ENCODE assay signal across 9 cellular contexts in genomic region chr3:16372362-16373269, GRCh38.
DNase-seq lines count a peak whose midpoint lies in the region; ATAC-seq and TF ChIP-seq lines count a peak whose summit lies in the region.
"Had no signal": no experiment of that assay in that cellular context is flagged by ENCODE, and none has a peak within 500 bp of the region (broad histone marks: within the 10 kb centered on the region; RNA-seq: fewer than 3 reads in every experiment).

No MANE protein-coding gene starts in this region.

- H3K27me3 ChIP-seq in Karpas-422 (ENCODE audit: low read length): no peaks in the 10 kb centered on the region
- H3K27me3 ChIP-seq in suprapubic skin: no peaks in the 10 kb centered on the region

- 65% methylated on average over 12 of the region's 12 CpGs for WGBS in suprapubic skin

- H3K27ac ChIP-seq in Karpas-422 (ENCODE audit: low read length) (peak overlapping the region; percentile 98), suprapubic skin (peak overlapping the region; percentile 61)

- no peaks in the 10 kb centered on the region for H3K9me2 ChIP-seq in Karpas-422 (replicated peaks; ENCODE audit: insufficient read depth, low read length)

- H3K9me3 ChIP-seq in Karpas-422 (ENCODE audit: low read length) (no peaks in the 10 kb centered on the region), suprapubic skin (no peaks in the 10 kb centered on the region)

- peaks cover 32% of the 10 kb centered on the region for H3K36me3 ChIP-seq in Karpas-422 (ENCODE audit: insufficient read depth, low read length)
- peaks cover 2% of the 10 kb centered on the region for H3K36me3 ChIP-seq in suprapubic skin

- peaks cover 100% of the 10 kb centered on the region for H3K4me1 ChIP-seq in Karpas-422 (ENCODE audit: low read length)
- peaks cover 51% of the 10 kb centered on the region for H3K4me1 ChIP-seq in suprapubic skin

- no peak overlapping the region for H2AFZ ChIP-seq in Karpas-422 (ENCODE audit: low read length)

- H3K9ac ChIP-seq in Karpas-422 (ENCODE audit: low read length): peak overlapping the region; percentile 56

- H4K20me1 ChIP-seq in Karpas-422 (ENCODE audit: insufficient read depth, low read depth, low read length): no peaks in the 10 kb centered on the region

- TF ChIP-seq CTCF in fibroblast of villous mesenchyme (IDR thresholded peaks at IDR 0.05; ENCODE audit: insufficient read depth, low read depth, low read length) (no peak), suprapubic skin (IDR thresholded peaks at IDR 0.05) (no peak)

- H3K4me3 ChIP-seq in Karpas-422 (ENCODE audit: low read length): peak overlapping the region; percentile 51
- no peak overlapping the region for H3K4me3 ChIP-seq in fibroblast of villous mesenchyme (ENCODE audit: low read depth, low read length)
- H3K4me3 ChIP-seq in suprapubic skin: no peak overlapping the region

- no peak for TF ChIP-seq POLR2A in suprapubic skin (IDR thresholded peaks at IDR 0.05)

- DNase-seq in Karpas-422: peak; percentile 71
- DNase-seq in fibroblast of villous mesenchyme (ENCODE audit: low read depth): peak; percentile 33
- DNase-seq in suprapubic skin (ENCODE audit: low spot score in 2 of 2): no peak
- DNase-seq in HCEC 1CT: no peak
- DNase-seq in SKM-1 (lab: John Stamatoyannopoulos, UW; ENCODE audit: unreplicated experiment): no peak
- no peak for DNase-seq in AML-193 (lab: John Stamatoyannopoulos, UW)
- DNase-seq: activated T-cell treated with anti-CD3 and anti-CD28 coated beads, Interleukin-2, amount 50 U/mL, for 1 hour; NCI-H524 had no signal

- ATAC-seq in GM19025 (IDR thresholded peaks at IDR 0.05; ENCODE audit: low read depth, unreplicated experiment): peak; percentile 22

- TF ChIP-seq EP300 in suprapubic skin (IDR thresholded peaks at IDR 0.05): no peak

- peaks cover 68% of the 10 kb centered on the region for H3K79me2 ChIP-seq in Karpas-422 (ENCODE audit: low read length)

- H3K4me2 ChIP-seq in Karpas-422 (ENCODE audit: low read depth, low read length, poor library complexity, severe bottlenecking): peak overlapping the region; percentile 80

Comparison
In these comparisons a context has a peak if more than half of its experiments do, and no peak if none do; other contexts are left out.
1. DNase-seq: peak in Karpas-422 (single experiment) and fibroblast of villous mesenchyme (single experiment); none in suprapubic skin (0 of 2), HCEC 1CT (single experiment), SKM-1 (single experiment) and AML-193 (0 of 2).